In genomic region chr11:64594159-64594939, GRCh38 we compare ENCODE assay signal across 2 cellular contexts.
TF ChIP-seq lines count a peak whose summit lies in the region.

No MANE protein-coding gene starts in this region.

TF ChIP-seq in IMR-90, 13 proteins besides CTCF, POLR2A, EP300 and RAD21:
- TF ChIP-seq USF2 (IDR thresholded peaks at IDR 0.05; ENCODE audit: low read depth, low read length) (no peak), RCOR1 (IDR thresholded peaks at IDR 0.05; ENCODE audit: insufficient replicate concordance, low read length) (no peak), RFX5 (IDR thresholded peaks at IDR 0.05; ENCODE audit: low read depth, low read length) (no peak), ELK1 (IDR thresholded peaks at IDR 0.05; ENCODE audit: borderline replicate concordance, low read depth, low read length) (no peak), FOS (IDR thresholded peaks at IDR 0.05; ENCODE audit: low read depth, low read length) (no peak), BHLHE40 (IDR thresholded peaks at IDR 0.05; ENCODE audit: low read depth, low read length) (no peak), CHD1 (IDR thresholded peaks at IDR 0.05; ENCODE audit: low read depth, low read length) (no peak), NFE2L2 (IDR thresholded peaks at IDR 0.05; ENCODE audit: low read depth, low read length) (no peak), SMC3 (IDR thresholded peaks at IDR 0.05; ENCODE audit: low read depth, low read length) (no peak), MXI1 (IDR thresholded peaks at IDR 0.05; ENCODE audit: borderline replicate concordance, low read depth, low read length) (no peak), MAFK (IDR thresholded peaks at IDR 0.05; ENCODE audit: low read depth, low read length) (no peak), CEBPB (IDR thresholded peaks at IDR 0.05; ENCODE audit: low read depth, low read length) (no peak), MAZ (IDR thresholded peaks at IDR 0.05; ENCODE audit: borderline replicate concordance, low read depth, low read length) (no peak)
TF ChIP-seq in IMR-90: peak in this region for 0.

TF ChIP-seq in HepG2, 621 proteins besides CTCF, POLR2A, EP300 and RAD21:
- TF ChIP-seq FOXK2 (IDR thresholded peaks at IDR 0.05) (0 out of 2 replicates have a peak, but pooled peaks have one; percentile 3), REPIN1 (CRISPR knock-in tag; IDR thresholded peaks at IDR 0.05; ENCODE audit: borderline replicate concordance, low read depth) (no peak)
